Comparison of ENCODE assay signal across 22 cellular contexts in the genomic region with DNA sequence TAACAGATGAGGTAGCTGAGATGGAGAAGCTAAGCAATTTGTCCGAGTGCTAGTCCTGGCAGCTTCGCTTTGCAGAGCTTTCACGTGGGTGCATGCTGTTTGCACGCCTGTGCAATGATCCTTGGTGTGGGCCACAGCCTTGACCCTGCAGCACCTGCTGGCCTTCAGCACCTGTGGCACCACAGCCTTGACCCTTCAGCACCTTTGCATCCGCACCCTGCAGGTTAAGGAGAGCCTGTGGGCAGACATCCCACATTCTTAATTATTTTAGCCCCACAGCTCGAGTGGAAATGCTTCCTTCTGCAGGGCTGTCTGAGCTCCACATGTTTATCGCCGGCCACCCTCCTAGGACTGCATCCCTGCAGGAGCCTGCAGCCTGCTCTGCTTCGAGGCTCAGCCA. TPM values are rescaled to one million over a fixed set of nuclear protein-coding genes. Genes with fewer than 3 reads are reported as not detected.
DNase-seq lines count a peak whose midpoint lies in the region; ATAC-seq and TF ChIP-seq lines count a peak whose summit lies in the region.
"Had no signal": no experiment of that assay in that cellular context is flagged by ENCODE, and none has a peak within 500 bp of the region (broad histone marks: within the 10 kb centered on the region; RNA-seq: fewer than 3 reads in every experiment).

No MANE protein-coding gene starts in this region.

- H4K8ac ChIP-seq in H9 (replicated peaks; ENCODE audit: insufficient read length, low read depth, low read length): no peak overlapping the region

- H3K18ac ChIP-seq in H9 (ENCODE audit: insufficient read length, low read depth, low read length): no peak overlapping the region

- POLR2A ChIA-PET in activated CD4-positive, alpha-beta memory T cell treated with anti-CD3 and anti-CD28 coated beads for 36 hours (lab: Charles Lee): interaction anchor here (1.2 to 6.7 kb wide), 4 partner anchors 10 to 23 kb away, joined by 3 to 49 read pairs (median 10); no protein-coding TSS in a partner anchor
- POLR2A ChIA-PET in activated naive CD8-positive, alpha-beta T cell treated with anti-CD3 and anti-CD28 coated beads, Interleukin-2, amount 10 ng/mL, durations not matched to agents 7 days and 5 days (lab: Charles Lee): interaction anchor here (0.7 to 2.8 kb wide), 4 partner anchors 11 to 427 kb away, joined by 3 to 11 read pairs (median 3); no protein-coding TSS in a partner anchor

- H2BK20ac ChIP-seq in H9 (ENCODE audit: low read depth, low read length, poor library complexity, severe bottlenecking): no peak overlapping the region

- H3K56ac ChIP-seq in H9 (ENCODE audit: insufficient read length, low read depth, low read length): no peak overlapping the region

- H3K9me3 Mint-ChIP-seq in activated CD4-positive, alpha-beta memory T cell treated with anti-CD3 and anti-CD28 coated beads for 36 hours: no peaks in the 10 kb centered on the region
- H3K9me3 Mint-ChIP-seq in activated naive CD8-positive, alpha-beta T cell treated with anti-CD3 and anti-CD28 coated beads, Interleukin-2, amount 10 ng/mL, durations not matched to agents 7 days and 5 days: no peaks in the 10 kb centered on the region
- no peaks in the 10 kb centered on the region for H3K9me3 Mint-ChIP-seq in stimulated activated effector memory CD8-positive, alpha-beta T cell treated with anti-CD3 and anti-CD28 coated beads, Interleukin-12 subunit alpha, Interleukin-12 subunit beta, amount 100 ng/mL, for 72 hours
- H3K9me3 Mint-ChIP-seq in H9: no peaks in the 10 kb centered on the region
- H3K9me3 Mint-ChIP-seq: mesothelial cell of epicardium, neural crest cell had no signal

- no peak overlapping the region for H2BK120ac ChIP-seq in H9 (ENCODE audit: low read depth, low read length, poor library complexity, severe bottlenecking)

- no peak overlapping the region for H3K9ac ChIP-seq in H9 (ENCODE audit: extremely low read depth, insufficient read length, low read length)

- peaks cover 13% of the 10 kb centered on the region for H3K79me1 ChIP-seq in H9 (ENCODE audit: insufficient read depth, low read depth, low read length, poor library complexity, severe bottlenecking)

- no peak for TF ChIP-seq CTCF in H9 (conservative IDR thresholded peaks at IDR 0.05)

- intact Hi-C loops in activated CD4-positive, alpha-beta memory T cell treated with anti-CD3 and anti-CD28 coated beads for 36 hours (cut with micrococcal nuclease): loop anchor here (2.0 kb wide), 1 partner anchor 19 kb away; no protein-coding TSS in a partner anchor

- no peak overlapping the region for H3K23ac ChIP-seq in H9 (ENCODE audit: insufficient read length, low read depth, low read length)

- peak; percentile 2 for DNase-seq in activated naive CD4-positive, alpha-beta T cell treated with Interleukin-2 at 50 U/mL for 16 hours
- DNase-seq in activated naive CD4-positive, alpha-beta T cell treated with anti-CD3 and anti-CD28 coated beads, Interleukin-2, amount 50 U/mL, for 16 hours: no peak
- no peak for DNase-seq in activated CD4-positive, alpha-beta memory T cell treated with anti-CD3 and anti-CD28 coated beads for 36 hours
- no peak for DNase-seq in activated naive CD8-positive, alpha-beta T cell treated with anti-CD3 and anti-CD28 coated beads, Interleukin-2, amount 10 ng/mL, durations not matched to agents 7 days and 5 days
- DNase-seq in stimulated activated effector memory CD8-positive, alpha-beta T cell treated with anti-CD3 and anti-CD28 coated beads, Interleukin-12 subunit alpha, Interleukin-12 subunit beta, amount 100 ng/mL, for 72 hours (ENCODE audit: low spot score in 2 of 2): no peak
- DNase-seq in DMS153 (lab: John Stamatoyannopoulos, UW): no peak
- no peak for DNase-seq in H9
- DNase-seq: anterior cingulate cortex; DMS79; left colon; NCI-H1436; NCI-H2171 treated with DMSO at 0.1 percent for 48 hours; SHP77; stimulated activated CD4-positive, alpha-beta T cell treated with anti-CD3 and anti-CD28 coated beads, Interleukin-4, amount 100 ng/mL, for 4 hours; T-helper 1 cell; testis had no signal

- peak overlapping the region; percentile 23 for H3K4me3 Mint-ChIP-seq in activated CD4-positive, alpha-beta memory T cell treated with anti-CD3 and anti-CD28 coated beads for 36 hours
- no peak overlapping the region for H3K4me3 Mint-ChIP-seq in activated naive CD8-positive, alpha-beta T cell treated with anti-CD3 and anti-CD28 coated beads, Interleukin-2, amount 10 ng/mL, durations not matched to agents 7 days and 5 days
- peak overlapping the region; percentile 23 for H3K4me3 Mint-ChIP-seq in stimulated activated effector memory CD8-positive, alpha-beta T cell treated with anti-CD3 and anti-CD28 coated beads, Interleukin-12 subunit alpha, Interleukin-12 subunit beta, amount 100 ng/mL, for 72 hours
- H3K4me3 Mint-ChIP-seq in H9: no peak overlapping the region
- H3K4me3 Mint-ChIP-seq: mesothelial cell of epicardium, neural crest cell had no signal

- no peak overlapping the region for H3K27ac ChIP-seq in H9 (ENCODE audit: insufficient read length, low read depth, low read length)
- H3K27ac ChIP-seq: testis, VCaP had no signal

- no CpG with 5 or more reads among the region's 9 CpGs for WGBS in H9 (ENCODE audit: extremely low coverage, insufficient read length, low lambda C conversion rate)

- peaks cover 8% of the 10 kb centered on the region; the same call in 1 of the 2 replicates for H3K4me1 ChIP-seq in H9 (ENCODE audit: insufficient read depth, low read length)

- peaks cover 41% of the 10 kb centered on the region for H3K36me3 Mint-ChIP-seq in activated CD4-positive, alpha-beta memory T cell treated with anti-CD3 and anti-CD28 coated beads for 36 hours
- H3K36me3 Mint-ChIP-seq in activated naive CD8-positive, alpha-beta T cell treated with anti-CD3 and anti-CD28 coated beads, Interleukin-2, amount 10 ng/mL, durations not matched to agents 7 days and 5 days: peaks cover 31% of the 10 kb centered on the region
- peaks cover 63% of the 10 kb centered on the region for H3K36me3 Mint-ChIP-seq in stimulated activated effector memory CD8-positive, alpha-beta T cell treated with anti-CD3 and anti-CD28 coated beads, Interleukin-12 subunit alpha, Interleukin-12 subunit beta, amount 100 ng/mL, for 72 hours
- H3K36me3 Mint-ChIP-seq in H9 (ENCODE audit: insufficient read depth in 1 of 3, low read depth in 3 of 3): peaks cover 0 to 7% (median 0%) of the 10 kb centered on the region in 3 experiments; a peak in 2 of 7 replicates

- no peak for ATAC-seq in activated naive CD8-positive, alpha-beta T cell treated with anti-CD3 and anti-CD28 coated beads, Interleukin-2, amount 10 ng/mL, durations not matched to agents 7 days and 5 days (ENCODE audit: low read depth)
- ATAC-seq in stimulated activated effector memory CD8-positive, alpha-beta T cell treated with anti-CD3 and anti-CD28 coated beads, Interleukin-12 subunit alpha, Interleukin-12 subunit beta, amount 100 ng/mL, for 72 hours: no peak
- ATAC-seq in GM19463 (IDR thresholded peaks at IDR 0.05; ENCODE audit: unreplicated experiment): no peak
- ATAC-seq: HCT116, left colon had no signal

- no peak overlapping the region for H2BK5ac ChIP-seq in H9 (ENCODE audit: insufficient read length, low read length)

- no peaks in the 10 kb centered on the region for H3K27me3 ChIP-seq in H9 (ENCODE audit: insufficient read depth, low read length)
- H3K27me3 ChIP-seq: testis had no signal

- H3K14ac ChIP-seq in H9 (ENCODE audit: insufficient read depth, low read length): no peak overlapping the region

- H3K79me2 ChIP-seq in H9 (ENCODE audit: insufficient read depth, low read length): peaks cover 18% of the 10 kb centered on the region; the same call in 1 of the 2 replicates

- no peak overlapping the region for H2BK15ac ChIP-seq in H9 (ENCODE audit: low read depth, low read length)

- H3K27me3 Mint-ChIP-seq in activated CD4-positive, alpha-beta memory T cell treated with anti-CD3 and anti-CD28 coated beads for 36 hours: no peaks in the 10 kb centered on the region
- H3K27me3 Mint-ChIP-seq in activated naive CD8-positive, alpha-beta T cell treated with anti-CD3 and anti-CD28 coated beads, Interleukin-2, amount 10 ng/mL, durations not matched to agents 7 days and 5 days: no peaks in the 10 kb centered on the region
- H3K27me3 Mint-ChIP-seq in H9 (ENCODE audit: low read depth): no peaks in the 10 kb centered on the region

- H3T11ph ChIP-seq in H9 (ENCODE audit: low read length): no peak overlapping the region

- no peak overlapping the region for H4K5ac ChIP-seq in H9 (ENCODE audit: insufficient read length, low read depth, low read length)

- CTCF ChIA-PET in activated CD4-positive, alpha-beta memory T cell treated with anti-CD3 and anti-CD28 coated beads for 36 hours (lab: Charles Lee): interaction anchor here (0.7 to 2.4 kb wide), 7 partner anchors 8 to 333 kb away, joined by 3 to 9 read pairs (median 4); no protein-coding TSS in a partner anchor

- H3K23me2 ChIP-seq in H9 (ENCODE audit: insufficient read length, low read depth, low read length, poor library complexity, severe bottlenecking): no peaks in the 10 kb centered on the region

- H3K4me1 Mint-ChIP-seq in activated CD4-positive, alpha-beta memory T cell treated with anti-CD3 and anti-CD28 coated beads for 36 hours (ENCODE audit: low read depth): peaks cover 95% of the 10 kb centered on the region
- H3K4me1 Mint-ChIP-seq in activated naive CD8-positive, alpha-beta T cell treated with anti-CD3 and anti-CD28 coated beads, Interleukin-2, amount 10 ng/mL, durations not matched to agents 7 days and 5 days: peaks cover 67% of the 10 kb centered on the region
- peaks cover 97% of the 10 kb centered on the region for H3K4me1 Mint-ChIP-seq in stimulated activated effector memory CD8-positive, alpha-beta T cell treated with anti-CD3 and anti-CD28 coated beads, Interleukin-12 subunit alpha, Interleukin-12 subunit beta, amount 100 ng/mL, for 72 hours
- peaks cover 53 to 61% of the 10 kb centered on the region in 2 experiments for H3K4me1 Mint-ChIP-seq in H9

- H3K9me3 ChIP-seq in H9 (ENCODE audit: control insufficient read depth, low read depth, low read length): no peaks in the 10 kb centered on the region
- H3K9me3 ChIP-seq: testis had no signal

- H2AK5ac ChIP-seq in H9 (ENCODE audit: insufficient read length, low read length): no peak overlapping the region

- no peak overlapping the region for H3K4me2 ChIP-seq in H9 (ENCODE audit: insufficient read depth, insufficient read length, low read length)
- H3K4me2 ChIP-seq: smooth muscle cell had no signal

- H2AFZ ChIP-seq in H9 (ENCODE audit: low read length): no peak overlapping the region

- no peak overlapping the region for H3K4ac ChIP-seq in H9 (ENCODE audit: low read depth, low read length)

- H4K91ac ChIP-seq in H9 (ENCODE audit: insufficient read length, low read depth, low read length): no peak overlapping the region

- no peak overlapping the region for H2BK12ac ChIP-seq in H9 (ENCODE audit: insufficient read length, low read depth, low read length)

- peaks cover 2% of the 10 kb centered on the region for H4K20me1 ChIP-seq in H9 (ENCODE audit: control insufficient read depth, insufficient read depth, insufficient read length)

- H3K27ac Mint-ChIP-seq in activated CD4-positive, alpha-beta memory T cell treated with anti-CD3 and anti-CD28 coated beads for 36 hours: peak overlapping the region; percentile 78
- H3K27ac Mint-ChIP-seq in activated naive CD8-positive, alpha-beta T cell treated with anti-CD3 and anti-CD28 coated beads, Interleukin-2, amount 10 ng/mL, durations not matched to agents 7 days and 5 days: peak overlapping the region; percentile 42
- no peak overlapping the region for H3K27ac Mint-ChIP-seq in stimulated activated effector memory CD8-positive, alpha-beta T cell treated with anti-CD3 and anti-CD28 coated beads, Interleukin-12 subunit alpha, Interleukin-12 subunit beta, amount 100 ng/mL, for 72 hours
- H3K27ac Mint-ChIP-seq in H9: no peak overlapping the region; a peak in 1 of 7 replicates
- H3K27ac Mint-ChIP-seq: mesothelial cell of epicardium had no signal

RNA-seq across cellular contexts. Expression of gene NCK2, which starts 19.3 kb away (rescaled TPM):
- 10 to 100 TPM; 81.8 to 85.8 TPM for total RNA-seq in activated CD4-positive, alpha-beta memory T cell treated with anti-CD3 and anti-CD28 coated beads for 36 hours
- 10 to 100 TPM; 69.6 to 70.0 TPM for total RNA-seq in activated naive CD8-positive, alpha-beta T cell treated with anti-CD3 and anti-CD28 coated beads, Interleukin-2, amount 10 ng/mL, durations not matched to agents 7 days and 5 days
- 49.2 and 51.0 TPM in 2 replicates for total RNA-seq in H9 (2021)

Comparison
In these comparisons a context has a peak if more than half of its experiments do, and no peak if none do; other contexts are left out.
1. H3K27ac Mint-ChIP-seq: peak in activated CD4-positive, alpha-beta memory T cell treated with anti-CD3 and anti-CD28 coated beads for 36 hours (single experiment) and activated naive CD8-positive, alpha-beta T cell treated with anti-CD3 and anti-CD28 coated beads, Interleukin-2, amount 10 ng/mL, durations not matched to agents 7 days and 5 days (single experiment); none in stimulated activated effector memory CD8-positive, alpha-beta T cell treated with anti-CD3 and anti-CD28 coated beads, Interleukin-12 subunit alpha, Interleukin-12 subunit beta, amount 100 ng/mL, for 72 hours (single experiment) and H9 (0 of 3).
2. H3K4me3 Mint-ChIP-seq: peak in activated CD4-positive, alpha-beta memory T cell treated with anti-CD3 and anti-CD28 coated beads for 36 hours (single experiment) and stimulated activated effector memory CD8-positive, alpha-beta T cell treated with anti-CD3 and anti-CD28 coated beads, Interleukin-12 subunit alpha, Interleukin-12 subunit beta, amount 100 ng/mL, for 72 hours (single experiment); none in activated naive CD8-positive, alpha-beta T cell treated with anti-CD3 and anti-CD28 coated beads, Interleukin-2, amount 10 ng/mL, durations not matched to agents 7 days and 5 days (single experiment) and H9 (0 of 2).